In genomic region chr2:234558642-234559041, GRCh38 we compare ENCODE assay signal across 16 cellular contexts.
"Had no signal": no experiment of that assay in that cellular context is flagged by ENCODE, and none has a peak within 500 bp of the region (broad histone marks: within the 10 kb centered on the region; RNA-seq: fewer than 3 reads in every experiment).

No MANE protein-coding gene starts in this region.

- H3K36me3 Mint-ChIP-seq: stimulated activated effector memory CD8-positive, alpha-beta T cell treated with anti-CD3 and anti-CD28 coated beads, Interleukin-12 subunit alpha, Interleukin-12 subunit beta, amount 100 ng/mL, for 72 hours had no signal

- DNase-seq: activated CD4-positive, alpha-beta T cell treated with anti-CD3 and anti-CD28 coated beads, Interleukin-2, amount 10 ng/mL, durations not matched to agents 7 days and 5 days; activated CD4-positive, CD25-positive, alpha-beta regulatory T cell; activated naive CD4-positive, alpha-beta T cell treated with Interleukin-2 at 50 U/mL for 16 hours; effector memory CD4-positive, alpha-beta T cell; islet precursor cell; midbrain; naive B cell; pancreas; thyroid gland had no signal

- H3K4me3 ChIP-seq: ascending aorta, neural progenitor cell, pancreas, thyroid gland had no signal

- ATAC-seq: activated T-helper 17 cell treated with anti-CD3 and anti-CD28 coated beads, Interleukin-2, amount 50 U/mL, for 72 hours; left lobe of liver; pancreas; stimulated activated effector memory CD8-positive, alpha-beta T cell treated with anti-CD3 and anti-CD28 coated beads, Interleukin-12 subunit alpha, Interleukin-12 subunit beta, amount 100 ng/mL, for 72 hours had no signal

- H3K9me3 Mint-ChIP-seq: dendritic cell treated with granulocyte-macrophage colony-stimulating factor and Interleukin-4, amounts not matched to agents 40 ng/mL and 50 ng/mL, for 4 days had no signal

- H3K27ac Mint-ChIP-seq: activated CD4-positive, alpha-beta T cell treated with anti-CD3 and anti-CD28 coated beads, Interleukin-2, amount 10 ng/mL, durations not matched to agents 7 days and 5 days; activated T-helper 17 cell treated with anti-CD3 and anti-CD28 coated beads, Interleukin-2, amount 50 U/mL, for 72 hours; dendritic cell treated with granulocyte-macrophage colony-stimulating factor and Interleukin-4, amounts not matched to agents 40 ng/mL and 50 ng/mL, for 4 days; naive B cell; neural progenitor cell; stimulated activated effector memory CD8-positive, alpha-beta T cell treated with anti-CD3 and anti-CD28 coated beads, Interleukin-12 subunit alpha, Interleukin-12 subunit beta, amount 100 ng/mL, for 72 hours had no signal

- H3K4me3 Mint-ChIP-seq: activated CD4-positive, alpha-beta T cell treated with anti-CD3 and anti-CD28 coated beads, Interleukin-2, amount 10 ng/mL, durations not matched to agents 7 days and 5 days; activated T-helper 17 cell treated with anti-CD3 and anti-CD28 coated beads, Interleukin-2, amount 50 U/mL, for 72 hours; central memory CD8-positive, alpha-beta T cell; dendritic cell treated with granulocyte-macrophage colony-stimulating factor and Interleukin-4, amounts not matched to agents 40 ng/mL and 50 ng/mL, for 4 days; naive B cell; neural progenitor cell; stimulated activated effector memory CD8-positive, alpha-beta T cell treated with anti-CD3 and anti-CD28 coated beads, Interleukin-12 subunit alpha, Interleukin-12 subunit beta, amount 100 ng/mL, for 72 hours had no signal

- H3K4me1 Mint-ChIP-seq: activated T-helper 17 cell treated with anti-CD3 and anti-CD28 coated beads, Interleukin-2, amount 50 U/mL, for 72 hours had no signal

- H3K27me3 ChIP-seq: ascending aorta, neural progenitor cell, pancreas, thyroid gland had no signal

- H3K27ac ChIP-seq: ascending aorta, neural progenitor cell, pancreas, thyroid gland had no signal

- H3K4me1 ChIP-seq: ascending aorta, neural progenitor cell, pancreas, thyroid gland had no signal

- H3K9me3 ChIP-seq: ascending aorta, pancreas, thyroid gland had no signal
